Comparison of ENCODE assay signal across 8 cellular contexts in the genomic region with DNA sequence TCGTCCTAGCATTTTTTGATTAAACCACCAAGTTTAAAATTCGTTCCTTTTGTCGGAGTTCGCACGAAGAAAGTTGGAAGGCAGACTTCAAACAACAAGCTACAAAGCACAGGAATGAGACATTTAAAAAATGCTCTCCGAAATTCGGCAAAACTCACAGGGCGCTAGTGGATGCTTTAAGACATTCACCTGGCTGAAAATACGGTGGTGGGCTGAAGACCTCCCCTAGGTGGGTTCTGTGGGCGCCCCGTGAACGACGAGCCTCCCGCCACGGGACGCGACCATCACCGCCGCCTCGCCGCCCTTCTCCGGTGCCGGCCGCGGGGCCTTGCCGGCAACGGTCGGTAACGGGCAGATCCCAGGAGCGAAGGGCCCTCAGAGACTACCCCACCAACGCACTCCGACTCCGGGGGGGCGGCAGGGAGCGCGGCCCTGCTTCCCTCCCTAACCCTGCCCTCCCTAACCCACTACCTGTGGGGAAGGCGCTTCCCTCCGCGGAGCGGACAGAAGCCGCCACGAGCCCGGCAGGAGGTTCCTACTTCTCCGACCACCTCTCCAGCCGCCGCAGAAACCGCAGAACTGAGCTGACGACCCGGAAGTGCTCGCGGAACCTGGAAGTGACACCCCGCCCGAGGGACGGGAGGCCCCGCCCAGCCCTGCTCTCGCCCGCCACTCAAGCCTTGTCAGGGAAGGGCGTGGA. TPM values are rescaled to one million over a fixed set of nuclear protein-coding genes. Genes with fewer than 3 reads are reported as not detected.
A peak's percentile ranks its signal among the peaks of the same experiment; 100 is the strongest.
DNase-seq lines count a peak whose midpoint lies in the region; ATAC-seq, FAIRE-seq and TF ChIP-seq lines count a peak whose summit lies in the region.

A gene with protein sequence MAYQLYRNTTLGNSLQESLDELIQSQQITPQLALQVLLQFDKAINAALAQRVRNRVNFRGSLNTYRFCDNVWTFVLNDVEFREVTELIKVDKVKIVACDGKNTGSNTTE (minus strand): TSS at position 581 of the 700 bp plus-strand sequence. CDS start 5,238 bp downstream, outside the sequence.

- no peak for TF ChIP-seq RAD21 in IMR-90 (IDR thresholded peaks at IDR 0.05; ENCODE audit: low read length)

- no peak within 1 kb of the TSS for H2BK20ac ChIP-seq in IMR-90 (ENCODE audit: low read depth, low read length)

- no peak within 1 kb of the TSS for H2BK15ac ChIP-seq in IMR-90 (ENCODE audit: low read depth, low read length)

- H3K23ac ChIP-seq in IMR-90 (ENCODE audit: low read depth, low read length) = peak within 1 kb of the TSS; percentile 75

- peak; percentile 95 for DNase-seq in DMS 273 (lab: John Stamatoyannopoulos, UW; ENCODE audit: unreplicated experiment)
- DNase-seq in IMR-90 = peak; percentile 92
- peak; percentile 96 for DNase-seq in OCI-LY7 (ENCODE audit: low spot score)
- DNase-seq in activated T-cell treated with anti-CD3 and anti-CD28 coated beads for 1 hour (ENCODE audit: low read depth) = peak; percentile 85
- DNase-seq in endothelial cell of umbilical vein (ENCODE audit: low read depth, low spot score) = peak; percentile 95
- peak; percentile 88 to 94 for DNase-seq in mesothelial cell of epicardium (ENCODE audit: low spot score in 2 of 2, unreplicated experiment in 2 of 2)
- DNase-seq in stimulated activated CD8-positive, alpha-beta memory T cell treated with anti-CD3 and anti-CD28 coated beads, Interleukin-15, amount 100 ng/mL, for 4 hours (ENCODE audit: low read depth in 2 of 2) = peak; percentile 83 to 91

- peaks cover 5% of the 10 kb centered on the region for H3K36me3 Mint-ChIP-seq in mesothelial cell of epicardium

- H3K9ac ChIP-seq in IMR-90 (ENCODE audit: low read depth, low read length) (peak within 1 kb of the TSS; percentile 95), endothelial cell of umbilical vein (replicated peaks; ENCODE audit: extremely low read depth, insufficient read depth, low read length) (peak within 1 kb of the TSS; percentile 97)

- H3K4me1 Mint-ChIP-seq in mesothelial cell of epicardium = peaks cover 3% of the 10 kb centered on the region

- no peak within 1 kb of the TSS for H4K5ac ChIP-seq in IMR-90 (ENCODE audit: low read depth, low read length)

- H3K4ac ChIP-seq in IMR-90 (ENCODE audit: low read depth, low read length) = peak within 1 kb of the TSS; percentile 57

- no peak within 1 kb of the TSS for H2BK120ac ChIP-seq in IMR-90 (ENCODE audit: low read depth, low read length)

- H3K4me1 ChIP-seq in IMR-90 (ENCODE audit: control insufficient read depth, insufficient read depth, low read length) = no peaks in the 10 kb centered on the region; the same call in 1 of the 2 replicates
- H3K4me1 ChIP-seq in OCI-LY7 (ENCODE audit: insufficient read depth, low read length, poor library complexity, severe bottlenecking) = peaks cover 26% of the 10 kb centered on the region
- H3K4me1 ChIP-seq in endothelial cell of umbilical vein (ENCODE audit: control insufficient read depth, extremely low read depth, insufficient read depth, low read length) = peaks cover 14% of the 10 kb centered on the region

- peaks cover 19% of the 10 kb centered on the region; the same call in 1 of the 2 replicates for H4K20me1 ChIP-seq in IMR-90 (ENCODE audit: insufficient read depth, low read length)
- H4K20me1 ChIP-seq in OCI-LY7 (ENCODE audit: insufficient read depth, low read length) = no peaks in the 10 kb centered on the region; the same call in none of the 2 replicates
- H4K20me1 ChIP-seq in endothelial cell of umbilical vein (replicated peaks; ENCODE audit: control insufficient read depth, extremely low read depth, insufficient read depth, low read length) = peaks cover 7% of the 10 kb centered on the region

- H3K9me3 Mint-ChIP-seq in mesothelial cell of epicardium = peaks cover 10% of the 10 kb centered on the region

- peak within 1 kb of the TSS; percentile 69 for H2AK9ac ChIP-seq in IMR-90 (replicated peaks; ENCODE audit: low read depth, low read length, poor library complexity)

- H3K27ac ChIP-seq in IMR-90 (ENCODE audit: insufficient read depth, low read length) (peak within 1 kb of the TSS; percentile 75), OCI-LY7 (ENCODE audit: low read depth, low read length, poor library complexity, severe bottlenecking) (peak within 1 kb of the TSS; percentile 69), endothelial cell of umbilical vein (ENCODE audit: insufficient read depth, low read depth, low read length) (peak within 1 kb of the TSS; percentile 57)

- ATAC-seq in GM21529 (IDR thresholded peaks at IDR 0.05; ENCODE audit: unreplicated experiment) (peak; percentile 99), IMR-90 (ENCODE audit: low read depth) (peak; percentile 99)

- peak; percentile 88 for TF ChIP-seq POLR2A in IMR-90 (IDR thresholded peaks at IDR 0.05; ENCODE audit: low read depth, low read length)
- peak; percentile 96 for TF ChIP-seq POLR2A in endothelial cell of umbilical vein (IDR thresholded peaks at IDR 0.05; ENCODE audit: low read depth, low read length)

- H3K36me3 ChIP-seq in IMR-90 (ENCODE audit: control insufficient read depth, insufficient read depth, low read length) = peaks cover 4% of the 10 kb centered on the region
- peaks cover 74% of the 10 kb centered on the region for H3K36me3 ChIP-seq in OCI-LY7 (ENCODE audit: insufficient read depth, low read length)
- H3K36me3 ChIP-seq in endothelial cell of umbilical vein (ENCODE audit: control insufficient read depth in 2 of 2, extremely low read depth in 1 of 2, insufficient read depth in 2 of 2, low read length in 2 of 2) = peaks cover 2 to 3% of the 10 kb centered on the region in 2 experiments

- BruUV-seq in IMR-90 (replicated peaks; lab: Mats Ljungman, UMichigan) = no TSS peak
- no TSS peak for BruUV-seq in OCI-LY7 (replicated peaks; lab: Mats Ljungman, UMichigan)
- BruUV-seq in endothelial cell of umbilical vein (replicated peaks; lab: Mats Ljungman, UMichigan) = TSS peak; percentile 68

- H3K9me1 ChIP-seq in IMR-90 (ENCODE audit: insufficient read depth, low read length) (peaks cover 5% of the 10 kb centered on the region), endothelial cell of umbilical vein (replicated peaks; ENCODE audit: control insufficient read depth, extremely low read depth, insufficient read depth, low read length) (no peaks in the 10 kb centered on the region)

- CTCF ChIA-PET in IMR-90 (lab: Yijun Ruan, JAX) (interaction anchor here (0.6 to 1.3 kb wide), 2 partner anchors 26 to 124 kb away, joined by 3 to 6 read pairs; no protein-coding TSS in a partner anchor), OCI-LY7 (lab: Charles Lee; ENCODE audit: unreplicated experiment) (no interaction called here), endothelial cell of umbilical vein (lab: Charles Lee) (interaction anchor here (0.6 to 1.8 kb wide), 6 partner anchors 8 to 670 kb away, joined by 3 to 8 read pairs (median 4); no protein-coding TSS in a partner anchor)

- H2BK5ac ChIP-seq in IMR-90 (ENCODE audit: low read depth, low read length, poor library complexity, severe bottlenecking) = peak within 1 kb of the TSS; percentile 25

- peak within 1 kb of the TSS; percentile 58 to 78; a peak in 3 of 4 replicates for H4K8ac ChIP-seq in IMR-90 (ENCODE audit: low read depth in 2 of 2, low read length in 2 of 2)

- no peak within 1 kb of the TSS for H3K4me3 Mint-ChIP-seq in mesothelial cell of epicardium

- no peaks in the 10 kb centered on the region for H3K9me2 ChIP-seq in OCI-LY7 (ENCODE audit: insufficient read depth, low read length)

- peak within 1 kb of the TSS; percentile 93 for H3K14ac ChIP-seq in IMR-90 (replicated peaks; ENCODE audit: low read depth, low read length)

- H3K79me2 ChIP-seq in OCI-LY7 (ENCODE audit: insufficient read depth, low read depth, low read length) (peaks cover 49% of the 10 kb centered on the region), endothelial cell of umbilical vein (ENCODE audit: control insufficient read depth, insufficient read depth, low read length) (peaks cover 43% of the 10 kb centered on the region)

- dilution Hi-C loops in IMR-90 (cut with HindIII; ENCODE audit: low sequenced_read_pairs, unreplicated experiment) = no loop called here
- dilution Hi-C loops in endothelial cell of umbilical vein (cut with MboI; ENCODE audit: extremely low pct_ligation_motif_present, low sequenced_read_pairs) = no loop called here

- 0 out of 2 replicates have a peak within 1 kb of the TSS, but pooled peaks have one; percentile 11 for H4K91ac ChIP-seq in IMR-90 (ENCODE audit: insufficient read depth, low read depth, low read length)

- TF ChIP-seq CTCF in IMR-90 (conservative IDR thresholded peaks at IDR 0.05; ENCODE audit: low read depth, low read length) (no peak), OCI-LY7 (conservative IDR thresholded peaks at IDR 0.05; ENCODE audit: low read length) (no peak), endothelial cell of umbilical vein (IDR thresholded peaks at IDR 0.05; ENCODE audit: extremely low read depth in 1 of 2, insufficient read depth in 1 of 2, low read depth in 1 of 2, low read length in 2 of 2) (no peak), mesothelial cell of epicardium (IDR thresholded peaks at IDR 0.05; ENCODE audit: unreplicated experiment) (no peak)

- no peaks in the 10 kb centered on the region for H3K27me3 Mint-ChIP-seq in mesothelial cell of epicardium (ENCODE audit: low read depth)

- in situ Hi-C loops in IMR-90 (cut with MboI; ENCODE audit: low sequenced_read_pairs) = no loop called here

- H3K9me3 ChIP-seq in IMR-90 (ENCODE audit: control insufficient read depth, insufficient read depth, low read length) = no peaks in the 10 kb centered on the region
- peaks cover 8% of the 10 kb centered on the region for H3K9me3 ChIP-seq in OCI-LY7 (ENCODE audit: low read length)
- H3K9me3 ChIP-seq in endothelial cell of umbilical vein (replicated peaks; ENCODE audit: control insufficient read depth, insufficient read depth, low read length) = no peaks in the 10 kb centered on the region

- FAIRE-seq in endothelial cell of umbilical vein (lab: Jason Lieb, UNC) = peak; percentile 78

- peak within 1 kb of the TSS; percentile 83 for H2AK5ac ChIP-seq in IMR-90 (ENCODE audit: low read depth, low read length)

- H3K4me3 ChIP-seq in IMR-90 (ENCODE audit: insufficient read depth, low read depth, low read length) (peak within 1 kb of the TSS; percentile 66), OCI-LY7 (ENCODE audit: low read depth, low read length, poor library complexity, severe bottlenecking) (peak within 1 kb of the TSS; percentile 95), endothelial cell of umbilical vein (replicated peaks in 1 of 3; ENCODE audit: insufficient read depth in 1 of 3, low read depth in 1 of 3, low read length in 3 of 3) (peak within 1 kb of the TSS; percentile 52 to 98 (median 90))

- H3K27ac Mint-ChIP-seq in mesothelial cell of epicardium = peak within 1 kb of the TSS; percentile 86

- H3K4me2 ChIP-seq in IMR-90 (ENCODE audit: low read depth, low read length) = peak within 1 kb of the TSS; percentile 82
- H3K4me2 ChIP-seq in OCI-LY7 (ENCODE audit: low read length) = peak within 1 kb of the TSS; percentile 93
- H3K4me2 ChIP-seq in endothelial cell of umbilical vein (ENCODE audit: insufficient read depth, low read length) = peak within 1 kb of the TSS; percentile 99

- peak within 1 kb of the TSS; percentile 85; the same call in 1 of the 2 replicates for H3K56ac ChIP-seq in IMR-90 (ENCODE audit: extremely low read depth, insufficient read depth, low read length)

- peaks cover 24 to 43% of the 10 kb centered on the region in 2 experiments; a peak in 3 of 4 replicates for H3K79me1 ChIP-seq in IMR-90 (ENCODE audit: low read depth in 1 of 2, low read length in 2 of 2)

- POLR2A ChIA-PET in IMR-90 (lab: Charles Lee; ENCODE audit: unreplicated experiment) (interaction anchor here (0.6 to 1.0 kb wide), 2 partner anchors 31 to 62 kb away, joined by 3 read pairs; no protein-coding TSS in a partner anchor), OCI-LY7 (lab: Charles Lee) (interaction anchor here (0.6 to 1.6 kb wide), 7 partner anchors 8 to 147 kb away, joined by 3 to 8 read pairs (median 4); no protein-coding TSS in a partner anchor), endothelial cell of umbilical vein (lab: Charles Lee) (interaction anchor here (0.6 to 0.7 kb wide), 4 partner anchors 8 to 68 kb away, joined by 3 to 4 read pairs (median 4); no protein-coding TSS in a partner anchor)

- 0% methylated on average over 5 of the region's 58 CpGs; no CpG with 5 or more reads in 1 of the 2 experiments for WGBS in IMR-90 (ENCODE audit: extremely low coverage in 2 of 2, insufficient read length in 1 of 2), 2 experiments

- peak within 1 kb of the TSS; percentile 8; the same call in 1 of the 2 replicates for H3K18ac ChIP-seq in IMR-90 (ENCODE audit: low read depth, low read length)

- H2AFZ ChIP-seq in IMR-90 (replicated peaks; ENCODE audit: low read length, poor library complexity) (peak within 1 kb of the TSS; percentile 94), OCI-LY7 (ENCODE audit: low read length) (peak within 1 kb of the TSS; percentile 67), endothelial cell of umbilical vein (ENCODE audit: low read depth, low read length) (peak within 1 kb of the TSS; percentile 60)

- H3K27me3 ChIP-seq in IMR-90 (ENCODE audit: control insufficient read depth, insufficient read depth, low read length) (no peaks in the 10 kb centered on the region), endothelial cell of umbilical vein (ENCODE audit: control insufficient read depth in 2 of 2, insufficient read depth in 2 of 2, low read length in 2 of 2) (no peaks in the 10 kb centered on the region)

- intact Hi-C loops in IMR-90 (cut with micrococcal nuclease) = no loop called here
- intact Hi-C loops in OCI-LY7 (cut with micrococcal nuclease; ENCODE audit: unreplicated experiment) = loop anchor here (1.0 to 10.0 kb wide), 2 partner anchors 31 to 122 kb away; no protein-coding TSS in a partner anchor
- intact Hi-C loops in endothelial cell of umbilical vein (cut with micrococcal nuclease) = loop anchor here (2.0 to 5.0 kb wide), 2 partner anchors 34 to 285 kb away; a partner anchor contains a TSS

RNA-seq across cellular contexts. Expression of the gene that starts here (rescaled TPM):
- total RNA-seq in IMR-90 (2012; rRNA removed) (10.2 and 23.6 TPM in 2 replicates), OCI-LY7 (2022) (138 and 139 TPM in 2 replicates), endothelial cell of umbilical vein (128 and 139 TPM in 2 replicates), mesothelial cell of epicardium (78.3 to 88.0 TPM (median 84.0 TPM) in 3 replicates)
- polyA plus RNA-seq in IMR-90 (2012; rRNA removed) (23.4 and 29.9 TPM in 2 replicates), endothelial cell of umbilical vein (38.6 and 67.9 TPM in 2 replicates)
- polyA plus RNA-seq in IMR-90 (2012; cell fraction: cytosol; rRNA removed) = 88.2 and 185 TPM in 2 replicates
- polyA plus RNA-seq in IMR-90 (2012; cell fraction: nucleus; rRNA removed; ENCODE audit: low replicate concordance) = 39.0 and 50.0 TPM in 2 replicates
- 50.5 and 69.3 TPM in 2 replicates for total RNA-seq in OCI-LY7 (2014; rRNA removed; shearing (Covaris generic))
- 36.5 and 37.6 TPM in 2 replicates for polyA plus RNA-seq in endothelial cell of umbilical vein (2011; cell fraction: cytosol; rRNA removed)
- 12.9 and 19.0 TPM in 2 replicates for polyA plus RNA-seq in endothelial cell of umbilical vein (2011; cell fraction: nucleus; rRNA removed)
- polyA plus RNA-seq in endothelial cell of umbilical vein (2012) = 68.2 and 74.4 TPM in 2 replicates
- polyA minus RNA-seq in endothelial cell of umbilical vein = 10.7 and 19.3 TPM in 2 replicates
- polyA minus RNA-seq in endothelial cell of umbilical vein (2011; cell fraction: cytosol; rRNA and poly(A)+ RNA removed) = 36.4 TPM
- polyA minus RNA-seq in endothelial cell of umbilical vein (2011; cell fraction: nucleus; rRNA and poly(A)+ RNA removed) = 7.5 and 8.4 TPM in 2 replicates

Comparison
In these comparisons a context has a peak if more than half of its experiments do, and no peak if none do; other contexts are left out.
1. Peak in every context shown above with its lines: DNase-seq, ATAC-seq, H3K4me3 ChIP-seq and H3K27ac ChIP-seq.